In genomic region chr7:122161628-122162027, GRCh38 we compare ENCODE assay signal across 15 cellular contexts.
"Had no signal": no experiment of that assay in that cellular context is flagged by ENCODE, and none has a peak within 500 bp of the region (broad histone marks: within the 10 kb centered on the region; RNA-seq: fewer than 3 reads in every experiment).

No MANE protein-coding gene starts in this region.

- H3K36me3 ChIP-seq: left ventricle myocardium inferior, pancreas, upper lobe of right lung had no signal

- ATAC-seq: activated T-cell treated with anti-CD3 and anti-CD28 coated beads, Interleukin-2, amount 50 U/mL, for 4 hours; pancreas; stimulated activated naive CD8-positive, alpha-beta T cell treated with anti-CD3 and anti-CD28 coated beads, Interleukin-15, amount 100 ng/mL, for 72 hours; upper lobe of right lung had no signal

- H3K9me3 ChIP-seq: left ventricle myocardium inferior, pancreas, testis, upper lobe of right lung had no signal

- H3K27me3 ChIP-seq: pancreas, testis, upper lobe of right lung had no signal

- H3K27ac ChIP-seq: coronary artery, left ventricle myocardium inferior, pancreas, testis, upper lobe of right lung had no signal

- DNase-seq: activated CD4-positive, alpha-beta memory T cell treated with anti-CD3 and anti-CD28 coated beads for 36 hours; activated CD4-positive, alpha-beta T cell treated with anti-CD3 and anti-CD28 coated beads for 1 hour; activated naive CD8-positive, alpha-beta T cell treated with anti-CD3 and anti-CD28 coated beads, Interleukin-2, amount 10 ng/mL, durations not matched to agents 7 days and 5 days; activated T-cell treated with anti-CD3 and anti-CD28 coated beads, Interleukin-2, amount 50 U/mL, for 4 hours; caudate nucleus; effector CD8-positive, alpha-beta T cell; erythroblast; left ventricle myocardium inferior; pancreas; retina; stimulated activated CD4-positive, alpha-beta T cell treated with anti-CD3 and anti-CD28 coated beads, Interleukin-4, amount 100 ng/mL, for 4 hours; stimulated activated naive CD8-positive, alpha-beta T cell treated with anti-CD3 and anti-CD28 coated beads, Interleukin-15, amount 100 ng/mL, for 72 hours; testis; upper lobe of right lung had no signal

- FAIRE-seq: pancreas had no signal

- H3K4me3 ChIP-seq: coronary artery, left ventricle myocardium inferior, pancreas, testis, upper lobe of right lung had no signal

- H3K4me1 ChIP-seq: left ventricle myocardium inferior, pancreas, testis, upper lobe of right lung had no signal
